Comparison of ENCODE assay signal across 21 cellular contexts in the genomic region with DNA sequence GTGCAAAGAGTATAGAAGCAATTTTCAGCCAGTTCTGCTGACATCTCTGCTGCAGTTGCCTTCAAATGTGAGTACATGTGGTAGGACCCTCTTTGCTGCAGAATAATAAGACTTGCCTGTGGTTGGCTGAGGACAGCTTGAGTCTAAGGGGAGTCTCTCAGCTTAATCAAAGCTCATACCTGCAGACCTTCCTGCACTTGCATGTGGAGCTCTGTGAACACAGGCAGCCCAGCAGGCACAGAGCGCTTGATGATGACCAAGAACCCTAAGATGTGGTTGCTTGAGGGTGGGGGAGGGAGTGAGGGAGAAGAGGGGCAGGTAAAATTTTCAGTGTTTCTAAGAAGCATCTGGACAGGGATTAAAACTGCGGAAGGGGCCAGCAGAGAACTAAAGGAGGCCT.
DNase-seq lines count a peak whose midpoint lies in the region; ATAC-seq and TF ChIP-seq lines count a peak whose summit lies in the region.
"Had no signal": no experiment of that assay in that cellular context is flagged by ENCODE, and none has a peak within 500 bp of the region (broad histone marks: within the 10 kb centered on the region; RNA-seq: fewer than 3 reads in every experiment).

No MANE protein-coding gene starts in this region.

- no peak for TF ChIP-seq EP300 in sigmoid colon (IDR thresholded peaks at IDR 0.05)

- H3K4me3 Mint-ChIP-seq in CD8-positive, alpha-beta memory T cell: peak overlapping the region in 4 of 7 donors; percentile 9 to 85 (median 28)
- H3K4me3 Mint-ChIP-seq in activated naive CD8-positive, alpha-beta T cell treated with anti-CD3 and anti-CD28 coated beads for 36 hours: no peak overlapping the region
- peak overlapping the region in 1 of 2 donors; percentile 45 for H3K4me3 Mint-ChIP-seq in stimulated activated naive CD8-positive, alpha-beta T cell treated with anti-CD3 and anti-CD28 coated beads, Interleukin-15, amount 100 ng/mL, for 72 hours
- H3K4me3 Mint-ChIP-seq: CD14-positive monocyte, IgD-negative memory B cell had no signal

- peak; percentile 37 for ATAC-seq in stimulated activated naive CD8-positive, alpha-beta T cell treated with anti-CD3 and anti-CD28 coated beads, Interleukin-15, amount 100 ng/mL, for 72 hours
- no peak for ATAC-seq in HG02610 (IDR thresholded peaks at IDR 0.05; ENCODE audit: unreplicated experiment)
- ATAC-seq: PC-3, SK-N-SH treated with all-trans-retinoic acid at 6 μM for 48 hours had no signal

- no peak for DNase-seq in CD8-positive, alpha-beta memory T cell
- no peak for DNase-seq in activated naive CD8-positive, alpha-beta T cell treated with anti-CD3 and anti-CD28 coated beads for 36 hours
- DNase-seq in stimulated activated naive CD8-positive, alpha-beta T cell treated with anti-CD3 and anti-CD28 coated beads, Interleukin-15, amount 100 ng/mL, for 72 hours: no peak
- DNase-seq in adrenal gland (no peak), sigmoid colon (no peak)
- DNase-seq: EL, HCEC 1CT, NCI-H1092 treated with DMSO at 0.1 percent for 48 hours, NCI-H146, NCI-H2029 treated with DMSO at 0.1 percent for 48 hours, NCI-H2171, NCI-H446 treated with DMSO at 0.1 percent for 48 hours, NCI-H748 treated with DMSO at 0.1 percent for 48 hours, PC-3, RPMI8226, SIG-M5 had no signal

- no peaks in the 10 kb centered on the region for H3K27me3 Mint-ChIP-seq in CD8-positive, alpha-beta memory T cell
- no peaks in the 10 kb centered on the region for H3K27me3 Mint-ChIP-seq in activated naive CD8-positive, alpha-beta T cell treated with anti-CD3 and anti-CD28 coated beads for 36 hours
- H3K27me3 Mint-ChIP-seq in stimulated activated naive CD8-positive, alpha-beta T cell treated with anti-CD3 and anti-CD28 coated beads, Interleukin-15, amount 100 ng/mL, for 72 hours: no peaks in the 10 kb centered on the region
- H3K27me3 Mint-ChIP-seq: IgD-negative memory B cell had no signal

- CTCF ChIA-PET in CD8-positive, alpha-beta memory T cell (lab: Charles Lee): interaction anchor here (0.8 to 2.4 kb wide), 7 partner anchors 9 to 70 kb away, joined by 3 to 12 read pairs (median 4); no protein-coding TSS in a partner anchor

- H3K79me2 ChIP-seq in Loucy (ENCODE audit: insufficient read depth, low read length): no peaks in the 10 kb centered on the region

- H3K27ac ChIP-seq in CD8-positive, alpha-beta memory T cell (ENCODE audit: low read depth, low read length): no peak overlapping the region
- H3K27ac ChIP-seq in adrenal gland (no peak overlapping the region), sigmoid colon (no peak overlapping the region)

- peaks cover 23 to 37% (median 24%) of the 10 kb centered on the region in 3 donors for H3K4me1 Mint-ChIP-seq in CD8-positive, alpha-beta memory T cell
- H3K4me1 Mint-ChIP-seq in activated naive CD8-positive, alpha-beta T cell treated with anti-CD3 and anti-CD28 coated beads for 36 hours: peaks cover 39% of the 10 kb centered on the region
- peaks cover 40% of the 10 kb centered on the region for H3K4me1 Mint-ChIP-seq in stimulated activated naive CD8-positive, alpha-beta T cell treated with anti-CD3 and anti-CD28 coated beads, Interleukin-15, amount 100 ng/mL, for 72 hours

- 99 to 100% (median 100%) methylated on average over 2 of the region's 2 CpGs for WGBS in adrenal gland, 4 donors
- 86 to 98% methylated on average over 2 of the region's 2 CpGs for WGBS in sigmoid colon, 2 donors

- peak overlapping the region in 4 of 8 donors; percentile 43 to 96 (median 58) for H3K27ac Mint-ChIP-seq in CD8-positive, alpha-beta memory T cell
- peak overlapping the region; percentile 34 for H3K27ac Mint-ChIP-seq in activated naive CD8-positive, alpha-beta T cell treated with anti-CD3 and anti-CD28 coated beads for 36 hours
- no peak overlapping the region for H3K27ac Mint-ChIP-seq in stimulated activated naive CD8-positive, alpha-beta T cell treated with anti-CD3 and anti-CD28 coated beads, Interleukin-15, amount 100 ng/mL, for 72 hours

- H3F3A ChIP-seq in Loucy (ENCODE audit: low read depth): no peaks in the 10 kb centered on the region

- H3K9ac ChIP-seq in Loucy (ENCODE audit: low read depth, low read length, poor library complexity, severe bottlenecking): no peak overlapping the region

- TF ChIP-seq POLR2A in adrenal gland (IDR thresholded peaks at IDR 0.05) (no peak), sigmoid colon (IDR thresholded peaks at IDR 0.05) (no peak)

- no peaks in the 10 kb centered on the region for H3K36me3 Mint-ChIP-seq in CD8-positive, alpha-beta memory T cell
- no peaks in the 10 kb centered on the region for H3K36me3 Mint-ChIP-seq in activated naive CD8-positive, alpha-beta T cell treated with anti-CD3 and anti-CD28 coated beads for 36 hours
- H3K36me3 Mint-ChIP-seq: CD14-positive monocyte had no signal

- H3K27me3 ChIP-seq in CD8-positive, alpha-beta memory T cell (ENCODE audit: insufficient read depth, low read length, poor library complexity, severe bottlenecking): no peaks in the 10 kb centered on the region
- H3K27me3 ChIP-seq in Loucy (ENCODE audit: insufficient read depth, low read length, poor library complexity, severe bottlenecking): no peaks in the 10 kb centered on the region
- no peaks in the 10 kb centered on the region for H3K27me3 ChIP-seq in adrenal gland
- H3K27me3 ChIP-seq in sigmoid colon: no peaks in the 10 kb centered on the region

- peak overlapping the region; percentile 32; the same call in 1 of the 2 replicates for H2AFZ ChIP-seq in Loucy (ENCODE audit: low read length)

- H3K9me2 ChIP-seq in Loucy (replicated peaks; ENCODE audit: low read depth, low read length): no peaks in the 10 kb centered on the region

- H3K4me3 ChIP-seq in CD8-positive, alpha-beta memory T cell (ENCODE audit: low read length): no peak overlapping the region
- no peak overlapping the region for H3K4me3 ChIP-seq in Loucy (ENCODE audit: low read length, poor library complexity, severe bottlenecking)
- H3K4me3 ChIP-seq in adrenal gland: no peak overlapping the region
- no peak overlapping the region for H3K4me3 ChIP-seq in sigmoid colon

- H3K36me3 ChIP-seq in CD8-positive, alpha-beta memory T cell (ENCODE audit: insufficient read depth, low read length): no peaks in the 10 kb centered on the region
- no peaks in the 10 kb centered on the region for H3K36me3 ChIP-seq in Loucy (ENCODE audit: insufficient read depth, low read length)
- H3K36me3 ChIP-seq in adrenal gland (replicated peaks in 1 of 2): no peaks in the 10 kb centered on the region
- no peaks in the 10 kb centered on the region for H3K36me3 ChIP-seq in sigmoid colon

- H4K20me1 ChIP-seq in Loucy (ENCODE audit: insufficient read depth, low read length, poor library complexity, severe bottlenecking): no peaks in the 10 kb centered on the region

- POLR2A ChIA-PET in CD8-positive, alpha-beta memory T cell (lab: Charles Lee): interaction anchor here (0.6 to 1.1 kb wide), 6 partner anchors 10 to 1571 kb away, joined by 3 to 7 read pairs (median 4); no protein-coding TSS in a partner anchor

- H3K4me2 ChIP-seq in Loucy (ENCODE audit: low read depth, low read length, poor library complexity, severe bottlenecking): peak overlapping the region; percentile 15

- no peak for TF ChIP-seq CTCF in Loucy (conservative IDR thresholded peaks at IDR 0.05; ENCODE audit: low read length)
- no peak for TF ChIP-seq CTCF in adrenal gland (IDR thresholded peaks at IDR 0.05)
- no peak for TF ChIP-seq CTCF in sigmoid colon (IDR thresholded peaks at IDR 0.05)

- no peaks in the 10 kb centered on the region for H3K9me3 Mint-ChIP-seq in CD8-positive, alpha-beta memory T cell
- H3K9me3 Mint-ChIP-seq in activated naive CD8-positive, alpha-beta T cell treated with anti-CD3 and anti-CD28 coated beads for 36 hours: no peaks in the 10 kb centered on the region
- H3K9me3 Mint-ChIP-seq in stimulated activated naive CD8-positive, alpha-beta T cell treated with anti-CD3 and anti-CD28 coated beads, Interleukin-15, amount 100 ng/mL, for 72 hours: no peaks in the 10 kb centered on the region
- H3K9me3 Mint-ChIP-seq: IgD-negative memory B cell had no signal

- intact Hi-C loops in adrenal gland (cut with DNase I): no loop called here
- intact Hi-C loops in sigmoid colon (cut with DNase I): no loop called here

- H3K9me3 ChIP-seq in CD8-positive, alpha-beta memory T cell (ENCODE audit: low read length): no peaks in the 10 kb centered on the region
- H3K9me3 ChIP-seq in Loucy (ENCODE audit: insufficient read depth, low read depth, low read length): no peaks in the 10 kb centered on the region
- no peaks in the 10 kb centered on the region for H3K9me3 ChIP-seq in adrenal gland (replicated peaks in 1 of 3)
- H3K9me3 ChIP-seq in sigmoid colon: no peaks in the 10 kb centered on the region

- H3K4me1 ChIP-seq in CD8-positive, alpha-beta memory T cell (ENCODE audit: insufficient read depth, low read length): peaks cover 27% of the 10 kb centered on the region
- peaks cover 13% of the 10 kb centered on the region for H3K4me1 ChIP-seq in Loucy (ENCODE audit: insufficient read depth, low read length, poor library complexity, severe bottlenecking)
- no peaks in the 10 kb centered on the region for H3K4me1 ChIP-seq in adrenal gland (replicated peaks in 1 of 2)
- no peaks in the 10 kb centered on the region for H3K4me1 ChIP-seq in sigmoid colon
